In the genomic region with DNA sequence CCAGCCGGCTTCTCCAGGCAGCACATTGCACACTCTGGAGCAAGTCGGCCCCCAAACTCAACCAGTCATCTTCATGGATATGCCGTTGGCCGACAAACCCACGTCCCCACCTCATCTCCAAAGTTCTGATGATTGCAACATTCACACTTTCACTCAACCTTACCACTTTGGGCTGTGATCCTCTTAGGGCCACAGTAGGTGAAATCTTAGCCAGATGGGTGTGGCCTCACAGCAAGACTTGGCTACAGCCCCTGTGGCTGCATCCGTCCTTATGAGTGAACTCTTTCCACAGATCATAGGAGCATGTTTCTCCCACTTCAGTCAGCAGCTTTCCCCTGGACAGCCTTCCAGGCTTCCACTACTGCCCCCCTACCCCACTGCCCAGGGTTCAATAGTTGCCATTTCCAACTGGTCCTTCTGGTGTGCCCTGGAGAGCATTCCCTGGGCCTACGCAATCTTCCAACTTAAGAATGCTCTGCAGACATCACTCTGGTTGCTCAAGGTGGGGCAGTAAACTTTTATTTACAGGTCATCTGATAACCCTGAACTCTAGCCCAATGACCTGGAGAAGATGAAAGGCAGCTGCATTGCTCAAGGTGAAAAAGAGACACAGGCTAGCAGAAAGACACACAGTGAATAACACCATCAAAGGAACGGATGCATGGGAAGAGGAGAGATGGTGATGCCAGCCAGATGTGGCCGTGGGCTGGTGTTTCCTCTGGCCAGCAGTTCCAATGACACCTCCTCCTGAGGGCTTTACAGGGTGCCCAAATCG, we compare ENCODE assay signal across 1 cellular context.
TF ChIP-seq lines count a peak whose summit lies in the region.

No MANE protein-coding gene starts in this region.

TF ChIP-seq in HepG2, 621 proteins besides CTCF, POLR2A, EP300 and RAD21 (continued from another document and continues in another):
- TF ChIP-seq, protein P1, sequence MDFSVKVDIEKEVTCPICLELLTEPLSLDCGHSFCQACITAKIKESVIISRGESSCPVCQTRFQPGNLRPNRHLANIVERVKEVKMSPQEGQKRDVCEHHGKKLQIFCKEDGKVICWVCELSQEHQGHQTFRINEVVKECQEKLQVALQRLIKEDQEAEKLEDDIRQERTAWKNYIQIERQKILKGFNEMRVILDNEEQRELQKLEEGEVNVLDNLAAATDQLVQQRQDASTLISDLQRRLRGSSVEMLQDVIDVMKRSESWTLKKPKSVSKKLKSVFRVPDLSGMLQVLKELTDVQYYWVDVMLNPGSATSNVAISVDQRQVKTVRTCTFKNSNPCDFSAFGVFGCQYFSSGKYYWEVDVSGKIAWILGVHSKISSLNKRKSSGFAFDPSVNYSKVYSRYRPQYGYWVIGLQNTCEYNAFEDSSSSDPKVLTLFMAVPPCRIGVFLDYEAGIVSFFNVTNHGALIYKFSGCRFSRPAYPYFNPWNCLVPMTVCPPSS (IDR thresholded peaks at IDR 0.05): no peak
- no peak for TF ChIP-seq ZNF546 (CRISPR knock-in tag; conservative IDR thresholded peaks at IDR 0.05)
- TF ChIP-seq, protein P2, sequence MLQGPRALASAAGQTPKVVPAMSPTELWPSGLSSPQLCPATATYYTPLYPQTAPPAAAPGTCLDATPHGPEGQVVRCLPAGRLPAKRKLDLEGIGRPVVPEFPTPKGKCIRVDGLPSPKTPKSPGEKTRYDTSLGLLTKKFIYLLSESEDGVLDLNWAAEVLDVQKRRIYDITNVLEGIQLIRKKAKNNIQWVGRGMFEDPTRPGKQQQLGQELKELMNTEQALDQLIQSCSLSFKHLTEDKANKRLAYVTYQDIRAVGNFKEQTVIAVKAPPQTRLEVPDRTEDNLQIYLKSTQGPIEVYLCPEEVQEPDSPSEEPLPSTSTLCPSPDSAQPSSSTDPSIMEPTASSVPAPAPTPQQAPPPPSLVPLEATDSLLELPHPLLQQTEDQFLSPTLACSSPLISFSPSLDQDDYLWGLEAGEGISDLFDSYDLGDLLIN (CRISPR knock-in tag; IDR thresholded peaks at IDR 0.05; ENCODE audit: borderline replicate concordance): no peak
- TF ChIP-seq, protein P3, sequence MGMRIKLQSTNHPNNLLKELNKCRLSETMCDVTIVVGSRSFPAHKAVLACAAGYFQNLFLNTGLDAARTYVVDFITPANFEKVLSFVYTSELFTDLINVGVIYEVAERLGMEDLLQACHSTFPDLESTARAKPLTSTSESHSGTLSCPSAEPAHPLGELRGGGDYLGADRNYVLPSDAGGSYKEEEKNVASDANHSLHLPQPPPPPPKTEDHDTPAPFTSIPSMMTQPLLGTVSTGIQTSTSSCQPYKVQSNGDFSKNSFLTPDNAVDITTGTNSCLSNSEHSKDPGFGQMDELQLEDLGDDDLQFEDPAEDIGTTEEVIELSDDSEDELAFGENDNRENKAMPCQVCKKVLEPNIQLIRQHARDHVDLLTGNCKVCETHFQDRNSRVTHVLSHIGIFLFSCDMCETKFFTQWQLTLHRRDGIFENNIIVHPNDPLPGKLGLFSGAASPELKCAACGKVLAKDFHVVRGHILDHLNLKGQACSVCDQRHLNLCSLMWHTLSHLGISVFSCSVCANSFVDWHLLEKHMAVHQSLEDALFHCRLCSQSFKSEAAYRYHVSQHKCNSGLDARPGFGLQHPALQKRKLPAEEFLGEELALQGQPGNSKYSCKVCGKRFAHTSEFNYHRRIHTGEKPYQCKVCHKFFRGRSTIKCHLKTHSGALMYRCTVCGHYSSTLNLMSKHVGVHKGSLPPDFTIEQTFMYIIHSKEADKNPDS (CRISPR knock-in tag; IDR thresholded peaks at IDR 0.05): no peak
- TF ChIP-seq, protein P4, sequence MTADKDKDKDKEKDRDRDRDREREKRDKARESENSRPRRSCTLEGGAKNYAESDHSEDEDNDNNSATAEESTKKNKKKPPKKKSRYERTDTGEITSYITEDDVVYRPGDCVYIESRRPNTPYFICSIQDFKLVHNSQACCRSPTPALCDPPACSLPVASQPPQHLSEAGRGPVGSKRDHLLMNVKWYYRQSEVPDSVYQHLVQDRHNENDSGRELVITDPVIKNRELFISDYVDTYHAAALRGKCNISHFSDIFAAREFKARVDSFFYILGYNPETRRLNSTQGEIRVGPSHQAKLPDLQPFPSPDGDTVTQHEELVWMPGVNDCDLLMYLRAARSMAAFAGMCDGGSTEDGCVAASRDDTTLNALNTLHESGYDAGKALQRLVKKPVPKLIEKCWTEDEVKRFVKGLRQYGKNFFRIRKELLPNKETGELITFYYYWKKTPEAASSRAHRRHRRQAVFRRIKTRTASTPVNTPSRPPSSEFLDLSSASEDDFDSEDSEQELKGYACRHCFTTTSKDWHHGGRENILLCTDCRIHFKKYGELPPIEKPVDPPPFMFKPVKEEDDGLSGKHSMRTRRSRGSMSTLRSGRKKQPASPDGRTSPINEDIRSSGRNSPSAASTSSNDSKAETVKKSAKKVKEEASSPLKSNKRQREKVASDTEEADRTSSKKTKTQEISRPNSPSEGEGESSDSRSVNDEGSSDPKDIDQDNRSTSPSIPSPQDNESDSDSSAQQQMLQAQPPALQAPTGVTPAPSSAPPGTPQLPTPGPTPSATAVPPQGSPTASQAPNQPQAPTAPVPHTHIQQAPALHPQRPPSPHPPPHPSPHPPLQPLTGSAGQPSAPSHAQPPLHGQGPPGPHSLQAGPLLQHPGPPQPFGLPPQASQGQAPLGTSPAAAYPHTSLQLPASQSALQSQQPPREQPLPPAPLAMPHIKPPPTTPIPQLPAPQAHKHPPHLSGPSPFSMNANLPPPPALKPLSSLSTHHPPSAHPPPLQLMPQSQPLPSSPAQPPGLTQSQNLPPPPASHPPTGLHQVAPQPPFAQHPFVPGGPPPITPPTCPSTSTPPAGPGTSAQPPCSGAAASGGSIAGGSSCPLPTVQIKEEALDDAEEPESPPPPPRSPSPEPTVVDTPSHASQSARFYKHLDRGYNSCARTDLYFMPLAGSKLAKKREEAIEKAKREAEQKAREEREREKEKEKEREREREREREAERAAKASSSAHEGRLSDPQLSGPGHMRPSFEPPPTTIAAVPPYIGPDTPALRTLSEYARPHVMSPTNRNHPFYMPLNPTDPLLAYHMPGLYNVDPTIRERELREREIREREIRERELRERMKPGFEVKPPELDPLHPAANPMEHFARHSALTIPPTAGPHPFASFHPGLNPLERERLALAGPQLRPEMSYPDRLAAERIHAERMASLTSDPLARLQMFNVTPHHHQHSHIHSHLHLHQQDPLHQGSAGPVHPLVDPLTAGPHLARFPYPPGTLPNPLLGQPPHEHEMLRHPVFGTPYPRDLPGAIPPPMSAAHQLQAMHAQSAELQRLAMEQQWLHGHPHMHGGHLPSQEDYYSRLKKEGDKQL (CRISPR knock-in tag; IDR thresholded peaks at IDR 0.05; ENCODE audit: low read depth): 0 out of 2 replicates have a peak, but pooled peaks have one; percentile 18
- TF ChIP-seq ZBTB8A (CRISPR knock-in tag; IDR thresholded peaks at IDR 0.05; ENCODE audit: borderline replicate concordance, low read depth): no peak
- TF ChIP-seq TCF7L2 (IDR thresholded peaks at IDR 0.05; ENCODE audit: low read depth, low read length): peak; percentile 85
- TF ChIP-seq ZNF629 (CRISPR knock-in tag; conservative IDR thresholded peaks at IDR 0.05): no peak
- TF ChIP-seq YEATS4 (CRISPR knock-in tag; IDR thresholded peaks at IDR 0.05; ENCODE audit: borderline replicate concordance): no peak
- peak; percentile 13; the same call in 1 of the 2 replicates for TF ChIP-seq CEBPB (IDR thresholded peaks at IDR 0.05; ENCODE audit: borderline replicate concordance, low read depth, low read length)
- no peak for TF ChIP-seq ZNF296 (CRISPR knock-in tag; conservative IDR thresholded peaks at IDR 0.05)
- TF ChIP-seq SMAD1 (CRISPR knock-in tag; IDR thresholded peaks at IDR 0.05; ENCODE audit: borderline replicate concordance, low read depth): no peak
- no peak for TF ChIP-seq RFXANK (CRISPR knock-in tag; IDR thresholded peaks at IDR 0.05)
- TF ChIP-seq FOXO1 (CRISPR knock-in tag; IDR thresholded peaks at IDR 0.05): no peak
- TF ChIP-seq, protein P5, sequence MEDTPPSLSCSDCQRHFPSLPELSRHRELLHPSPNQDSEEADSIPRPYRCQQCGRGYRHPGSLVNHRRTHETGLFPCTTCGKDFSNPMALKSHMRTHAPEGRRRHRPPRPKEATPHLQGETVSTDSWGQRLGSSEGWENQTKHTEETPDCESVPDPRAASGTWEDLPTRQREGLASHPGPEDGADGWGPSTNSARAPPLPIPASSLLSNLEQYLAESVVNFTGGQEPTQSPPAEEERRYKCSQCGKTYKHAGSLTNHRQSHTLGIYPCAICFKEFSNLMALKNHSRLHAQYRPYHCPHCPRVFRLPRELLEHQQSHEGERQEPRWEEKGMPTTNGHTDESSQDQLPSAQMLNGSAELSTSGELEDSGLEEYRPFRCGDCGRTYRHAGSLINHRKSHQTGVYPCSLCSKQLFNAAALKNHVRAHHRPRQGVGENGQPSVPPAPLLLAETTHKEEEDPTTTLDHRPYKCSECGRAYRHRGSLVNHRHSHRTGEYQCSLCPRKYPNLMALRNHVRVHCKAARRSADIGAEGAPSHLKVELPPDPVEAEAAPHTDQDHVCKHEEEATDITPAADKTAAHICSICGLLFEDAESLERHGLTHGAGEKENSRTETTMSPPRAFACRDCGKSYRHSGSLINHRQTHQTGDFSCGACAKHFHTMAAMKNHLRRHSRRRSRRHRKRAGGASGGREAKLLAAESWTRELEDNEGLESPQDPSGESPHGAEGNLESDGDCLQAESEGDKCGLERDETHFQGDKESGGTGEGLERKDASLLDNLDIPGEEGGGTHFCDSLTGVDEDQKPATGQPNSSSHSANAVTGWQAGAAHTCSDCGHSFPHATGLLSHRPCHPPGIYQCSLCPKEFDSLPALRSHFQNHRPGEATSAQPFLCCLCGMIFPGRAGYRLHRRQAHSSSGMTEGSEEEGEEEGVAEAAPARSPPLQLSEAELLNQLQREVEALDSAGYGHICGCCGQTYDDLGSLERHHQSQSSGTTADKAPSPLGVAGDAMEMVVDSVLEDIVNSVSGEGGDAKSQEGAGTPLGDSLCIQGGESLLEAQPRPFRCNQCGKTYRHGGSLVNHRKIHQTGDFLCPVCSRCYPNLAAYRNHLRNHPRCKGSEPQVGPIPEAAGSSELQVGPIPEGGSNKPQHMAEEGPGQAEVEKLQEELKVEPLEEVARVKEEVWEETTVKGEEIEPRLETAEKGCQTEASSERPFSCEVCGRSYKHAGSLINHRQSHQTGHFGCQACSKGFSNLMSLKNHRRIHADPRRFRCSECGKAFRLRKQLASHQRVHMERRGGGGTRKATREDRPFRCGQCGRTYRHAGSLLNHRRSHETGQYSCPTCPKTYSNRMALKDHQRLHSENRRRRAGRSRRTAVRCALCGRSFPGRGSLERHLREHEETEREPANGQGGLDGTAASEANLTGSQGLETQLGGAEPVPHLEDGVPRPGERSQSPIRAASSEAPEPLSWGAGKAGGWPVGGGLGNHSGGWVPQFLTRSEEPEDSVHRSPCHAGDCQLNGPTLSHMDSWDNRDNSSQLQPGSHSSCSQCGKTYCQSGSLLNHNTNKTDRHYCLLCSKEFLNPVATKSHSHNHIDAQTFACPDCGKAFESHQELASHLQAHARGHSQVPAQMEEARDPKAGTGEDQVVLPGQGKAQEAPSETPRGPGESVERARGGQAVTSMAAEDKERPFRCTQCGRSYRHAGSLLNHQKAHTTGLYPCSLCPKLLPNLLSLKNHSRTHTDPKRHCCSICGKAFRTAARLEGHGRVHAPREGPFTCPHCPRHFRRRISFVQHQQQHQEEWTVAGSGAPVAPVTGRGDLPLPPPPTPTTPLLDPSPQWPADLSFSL (CRISPR knock-in tag; IDR thresholded peaks at IDR 0.05): no peak
- TF ChIP-seq, protein P6, sequence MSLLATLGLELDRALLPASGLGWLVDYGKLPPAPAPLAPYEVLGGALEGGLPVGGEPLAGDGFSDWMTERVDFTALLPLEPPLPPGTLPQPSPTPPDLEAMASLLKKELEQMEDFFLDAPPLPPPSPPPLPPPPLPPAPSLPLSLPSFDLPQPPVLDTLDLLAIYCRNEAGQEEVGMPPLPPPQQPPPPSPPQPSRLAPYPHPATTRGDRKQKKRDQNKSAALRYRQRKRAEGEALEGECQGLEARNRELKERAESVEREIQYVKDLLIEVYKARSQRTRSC (CRISPR knock-in tag; IDR thresholded peaks at IDR 0.05; ENCODE audit: low read depth): no peak
- TF ChIP-seq ZFP90 (CRISPR knock-in tag; IDR thresholded peaks at IDR 0.05; ENCODE audit: borderline replicate concordance): no peak
- TF ChIP-seq, protein P7, sequence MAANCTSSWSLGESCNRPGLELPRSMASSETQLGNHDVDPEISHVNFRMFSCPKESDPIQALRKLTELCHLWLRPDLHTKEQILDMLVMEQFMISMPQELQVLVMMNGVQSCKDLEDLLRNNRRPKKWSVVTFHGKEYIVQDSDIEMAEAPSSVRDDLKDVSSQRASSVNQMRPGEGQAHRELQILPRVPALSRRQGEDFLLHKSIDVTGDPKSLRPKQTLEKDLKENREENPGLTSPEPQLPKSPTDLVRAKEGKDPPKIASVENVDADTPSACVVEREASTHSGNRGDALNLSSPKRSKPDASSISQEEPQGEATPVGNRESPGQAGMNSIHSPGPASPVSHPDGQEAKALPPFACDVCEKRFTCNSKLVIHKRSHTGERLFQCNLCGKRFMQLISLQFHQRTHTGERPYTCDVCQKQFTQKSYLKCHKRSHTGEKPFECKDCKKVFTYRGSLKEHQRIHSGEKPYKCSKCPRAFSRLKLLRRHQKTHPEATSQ (CRISPR knock-in tag; IDR thresholded peaks at IDR 0.05; ENCODE audit: borderline replicate concordance): no peak
- no peak for TF ChIP-seq ZFY (CRISPR knock-in tag; IDR thresholded peaks at IDR 0.05)
- TF ChIP-seq MZF1 (CRISPR knock-in tag; IDR thresholded peaks at IDR 0.05; ENCODE audit: borderline replicate concordance): no peak
- TF ChIP-seq ZNF33B (CRISPR knock-in tag; IDR thresholded peaks at IDR 0.05): no peak
- TF ChIP-seq HHEX (CRISPR knock-in tag; IDR thresholded peaks at IDR 0.05): peak; percentile 31; the same call in 1 of the 2 replicates
- TF ChIP-seq ZNF670 (CRISPR knock-in tag; IDR thresholded peaks at IDR 0.05; ENCODE audit: borderline replicate concordance): no peak
- no peak for TF ChIP-seq BRD4 (CRISPR knock-in tag; IDR thresholded peaks at IDR 0.05)
- no peak for TF ChIP-seq SOX5 (CRISPR knock-in tag; IDR thresholded peaks at IDR 0.05; ENCODE audit: borderline replicate concordance)
- TF ChIP-seq NFIC (IDR thresholded peaks at IDR 0.05; ENCODE audit: low read length): no peak
- TF ChIP-seq, protein P8, sequence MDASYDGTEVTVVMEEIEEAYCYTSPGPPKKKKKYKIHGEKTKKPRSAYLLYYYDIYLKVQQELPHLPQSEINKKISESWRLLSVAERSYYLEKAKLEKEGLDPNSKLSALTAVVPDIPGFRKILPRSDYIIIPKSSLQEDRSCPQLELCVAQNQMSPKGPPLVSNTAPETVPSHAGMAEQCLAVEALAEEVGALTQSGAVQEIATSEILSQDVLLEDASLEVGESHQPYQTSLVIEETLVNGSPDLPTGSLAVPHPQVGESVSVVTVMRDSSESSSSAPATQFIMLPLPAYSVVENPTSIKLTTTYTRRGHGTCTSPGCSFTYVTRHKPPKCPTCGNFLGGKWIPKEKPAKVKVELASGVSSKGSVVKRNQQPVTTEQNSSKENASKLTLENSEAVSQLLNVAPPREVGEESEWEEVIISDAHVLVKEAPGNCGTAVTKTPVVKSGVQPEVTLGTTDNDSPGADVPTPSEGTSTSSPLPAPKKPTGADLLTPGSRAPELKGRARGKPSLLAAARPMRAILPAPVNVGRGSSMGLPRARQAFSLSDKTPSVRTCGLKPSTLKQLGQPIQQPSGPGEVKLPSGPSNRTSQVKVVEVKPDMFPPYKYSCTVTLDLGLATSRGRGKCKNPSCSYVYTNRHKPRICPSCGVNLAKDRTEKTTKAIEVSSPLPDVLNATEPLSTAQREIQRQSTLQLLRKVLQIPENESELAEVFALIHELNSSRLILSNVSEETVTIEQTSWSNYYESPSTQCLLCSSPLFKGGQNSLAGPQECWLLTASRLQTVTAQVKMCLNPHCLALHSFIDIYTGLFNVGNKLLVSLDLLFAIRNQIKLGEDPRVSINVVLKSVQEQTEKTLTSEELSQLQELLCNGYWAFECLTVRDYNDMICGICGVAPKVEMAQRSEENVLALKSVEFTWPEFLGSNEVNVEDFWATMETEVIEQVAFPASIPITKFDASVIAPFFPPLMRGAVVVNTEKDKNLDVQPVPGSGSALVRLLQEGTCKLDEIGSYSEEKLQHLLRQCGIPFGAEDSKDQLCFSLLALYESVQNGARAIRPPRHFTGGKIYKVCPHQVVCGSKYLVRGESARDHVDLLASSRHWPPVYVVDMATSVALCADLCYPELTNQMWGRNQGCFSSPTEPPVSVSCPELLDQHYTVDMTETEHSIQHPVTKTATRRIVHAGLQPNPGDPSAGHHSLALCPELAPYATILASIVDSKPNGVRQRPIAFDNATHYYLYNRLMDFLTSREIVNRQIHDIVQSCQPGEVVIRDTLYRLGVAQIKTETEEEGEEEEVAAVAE (CRISPR knock-in tag; IDR thresholded peaks at IDR 0.05; ENCODE audit: borderline replicate concordance): no peak
